1 cellular context compared by ENCODE assay signal in genomic region chr16:81767987-81768592, GRCh38.
TF ChIP-seq lines count a peak whose summit lies in the region.

No MANE protein-coding gene starts in this region.

TF ChIP-seq in HepG2, 621 proteins besides CTCF, POLR2A, EP300 and RAD21 (continued from another document and continues in another):
- TF ChIP-seq RFX5 (IDR thresholded peaks at IDR 0.05; ENCODE audit: low read depth, low read length) (no peak), NFRKB (IDR thresholded peaks at IDR 0.05) (no peak), NFE2L1 (CRISPR knock-in tag; IDR thresholded peaks at IDR 0.05; ENCODE audit: borderline replicate concordance) (no peak), HOXA3 (CRISPR knock-in tag; IDR thresholded peaks at IDR 0.05) (peak; percentile 35; the same call in 1 of the 2 replicates), KMT2B (CRISPR knock-in tag; IDR thresholded peaks at IDR 0.05) (no peak), CBFB (CRISPR knock-in tag; IDR thresholded peaks at IDR 0.05) (no peak), GATAD1 (CRISPR knock-in tag; IDR thresholded peaks at IDR 0.05) (peak; percentile 61), EEA1 (CRISPR knock-in tag; IDR thresholded peaks at IDR 0.05; ENCODE audit: borderline replicate concordance) (no peak), PTBP1 (IDR thresholded peaks at IDR 0.05; ENCODE audit: low read depth, low read length, poor library complexity, severe bottlenecking) (no peak), ZNF12 (CRISPR knock-in tag; IDR thresholded peaks at IDR 0.05) (peak; percentile 63), HNF1A (IDR thresholded peaks at IDR 0.05; ENCODE audit: low read depth) (peak; percentile 98), HNF1A (CRISPR knock-in tag; IDR thresholded peaks at IDR 0.05; ENCODE audit: borderline replicate concordance) (peak; percentile 99), ZNF777 (CRISPR knock-in tag; IDR thresholded peaks at IDR 0.05) (0 out of 2 replicates have a peak, but pooled peaks have one; percentile 22), ZNF713 (CRISPR knock-in tag; IDR thresholded peaks at IDR 0.05) (no peak), ATF4 (CRISPR knock-in tag; IDR thresholded peaks at IDR 0.05) (peak in 1 of 2 experiments; percentile 48; a peak in 2 of 4 replicates), DPF2 (CRISPR knock-in tag; IDR thresholded peaks at IDR 0.05; ENCODE audit: borderline replicate concordance, low read depth) (no peak; the same call in 1 of the 2 replicates), ZNF615 (CRISPR knock-in tag; IDR thresholded peaks at IDR 0.05; ENCODE audit: borderline replicate concordance) (no peak), HNF4A (CRISPR knock-in tag; IDR thresholded peaks at IDR 0.05) (peak; percentile 54), ZNF136 (CRISPR knock-in tag; IDR thresholded peaks at IDR 0.05; ENCODE audit: low read depth) (no peak), SP140L (CRISPR knock-in tag; IDR thresholded peaks at IDR 0.05; ENCODE audit: borderline replicate concordance) (no peak), YEATS4 (CRISPR knock-in tag; IDR thresholded peaks at IDR 0.05; ENCODE audit: borderline replicate concordance) (no peak), SRY (CRISPR knock-in tag; IDR thresholded peaks at IDR 0.05) (no peak), ZNF766 (CRISPR knock-in tag; IDR thresholded peaks at IDR 0.05; ENCODE audit: borderline replicate concordance) (no peak), ZNF883 (CRISPR knock-in tag; IDR thresholded peaks at IDR 0.05; ENCODE audit: not compliant biosample characterization) (no peak), ZNF740 (CRISPR knock-in tag; IDR thresholded peaks at IDR 0.05) (no peak), PAWR (CRISPR knock-in tag; IDR thresholded peaks at IDR 0.05; ENCODE audit: borderline replicate concordance) (no peak), ZNF431 (CRISPR knock-in tag; IDR thresholded peaks at IDR 0.05; ENCODE audit: borderline replicate concordance, low read depth) (no peak), KDM3A (CRISPR knock-in tag; IDR thresholded peaks at IDR 0.05; ENCODE audit: low read depth) (peak; percentile 10; the same call in 1 of the 2 replicates), ZNF792 (CRISPR knock-in tag; IDR thresholded peaks at IDR 0.05) (peak; percentile 63; the same call in 1 of the 2 replicates), NFE2L2 (IDR thresholded peaks at IDR 0.05; ENCODE audit: low read length) (peak; percentile 25; the same call in 1 of the 2 replicates), TMF1 (CRISPR knock-in tag; IDR thresholded peaks at IDR 0.05; ENCODE audit: low read depth) (no peak), ZNF274 (CRISPR knock-in tag; IDR thresholded peaks at IDR 0.05) (no peak; the same call in 1 of the 2 replicates), ZNF747 (CRISPR knock-in tag; IDR thresholded peaks at IDR 0.05; ENCODE audit: borderline replicate concordance) (0 out of 2 replicates have a peak, but pooled peaks have one; percentile 50), NR1H2 (CRISPR knock-in tag; IDR thresholded peaks at IDR 0.05; ENCODE audit: borderline replicate concordance, low read depth) (no peak), KAT8 (CRISPR knock-in tag; IDR thresholded peaks at IDR 0.05) (peak; percentile 84), ARNT (IDR thresholded peaks at IDR 0.05) (no peak), MAFK (conservative IDR thresholded peaks at IDR 0.05 in 1 of 2, IDR thresholded peaks at IDR 0.05 in 1 of 2; ENCODE audit: low read length in 2 of 2) (peak in 1 of 2 experiments; percentile 37; a peak in 1 of 4 replicates), ZNF616 (CRISPR knock-in tag; IDR thresholded peaks at IDR 0.05; ENCODE audit: low read depth) (no peak), GABPB1 (CRISPR knock-in tag; IDR thresholded peaks at IDR 0.05) (0 out of 2 replicates have a peak, but pooled peaks have one; percentile 27), ZNF660 (CRISPR knock-in tag; IDR thresholded peaks at IDR 0.05; ENCODE audit: borderline replicate concordance, low read depth) (no peak), MXI1 (IDR thresholded peaks at IDR 0.05; ENCODE audit: borderline replicate concordance, low read depth, low read length) (peak; percentile 35; the same call in 1 of the 3 replicates), ATRX (CRISPR knock-in tag; IDR thresholded peaks at IDR 0.05; ENCODE audit: borderline replicate concordance) (no peak), PHF21A (CRISPR knock-in tag; IDR thresholded peaks at IDR 0.05) (peak; percentile 68; the same call in 1 of the 2 replicates), U2AF2 (IDR thresholded peaks at IDR 0.05; ENCODE audit: low read depth, low read length) (no peak), POLR2AphosphoS5 (IDR thresholded peaks at IDR 0.05; ENCODE audit: low read depth, low read length) (no peak), ZNF567 (CRISPR knock-in tag; IDR thresholded peaks at IDR 0.05; ENCODE audit: borderline replicate concordance) (no peak), ARHGAP35 (CRISPR knock-in tag; IDR thresholded peaks at IDR 0.05; ENCODE audit: borderline replicate concordance) (no peak), CREB1 (IDR thresholded peaks at IDR 0.05) (no peak), CREB1 (CRISPR knock-in tag; IDR thresholded peaks at IDR 0.05) (no peak), ELF4 (CRISPR knock-in tag; IDR thresholded peaks at IDR 0.05; ENCODE audit: borderline replicate concordance) (no peak)
- TF ChIP-seq, protein P1, sequence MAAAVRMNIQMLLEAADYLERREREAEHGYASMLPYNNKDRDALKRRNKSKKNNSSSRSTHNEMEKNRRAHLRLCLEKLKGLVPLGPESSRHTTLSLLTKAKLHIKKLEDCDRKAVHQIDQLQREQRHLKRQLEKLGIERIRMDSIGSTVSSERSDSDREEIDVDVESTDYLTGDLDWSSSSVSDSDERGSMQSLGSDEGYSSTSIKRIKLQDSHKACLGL (CRISPR knock-in tag; IDR thresholded peaks at IDR 0.05) = no peak
- TF ChIP-seq, protein P2, sequence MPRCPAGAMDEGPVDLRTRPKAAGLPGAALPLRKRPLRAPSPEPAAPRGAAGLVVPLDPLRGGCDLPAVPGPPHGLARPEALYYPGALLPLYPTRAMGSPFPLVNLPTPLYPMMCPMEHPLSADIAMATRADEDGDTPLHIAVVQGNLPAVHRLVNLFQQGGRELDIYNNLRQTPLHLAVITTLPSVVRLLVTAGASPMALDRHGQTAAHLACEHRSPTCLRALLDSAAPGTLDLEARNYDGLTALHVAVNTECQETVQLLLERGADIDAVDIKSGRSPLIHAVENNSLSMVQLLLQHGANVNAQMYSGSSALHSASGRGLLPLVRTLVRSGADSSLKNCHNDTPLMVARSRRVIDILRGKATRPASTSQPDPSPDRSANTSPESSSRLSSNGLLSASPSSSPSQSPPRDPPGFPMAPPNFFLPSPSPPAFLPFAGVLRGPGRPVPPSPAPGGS (CRISPR knock-in tag; IDR thresholded peaks at IDR 0.05) = 0 out of 2 replicates have a peak, but pooled peaks have one; percentile 39
- TF ChIP-seq, protein P3, sequence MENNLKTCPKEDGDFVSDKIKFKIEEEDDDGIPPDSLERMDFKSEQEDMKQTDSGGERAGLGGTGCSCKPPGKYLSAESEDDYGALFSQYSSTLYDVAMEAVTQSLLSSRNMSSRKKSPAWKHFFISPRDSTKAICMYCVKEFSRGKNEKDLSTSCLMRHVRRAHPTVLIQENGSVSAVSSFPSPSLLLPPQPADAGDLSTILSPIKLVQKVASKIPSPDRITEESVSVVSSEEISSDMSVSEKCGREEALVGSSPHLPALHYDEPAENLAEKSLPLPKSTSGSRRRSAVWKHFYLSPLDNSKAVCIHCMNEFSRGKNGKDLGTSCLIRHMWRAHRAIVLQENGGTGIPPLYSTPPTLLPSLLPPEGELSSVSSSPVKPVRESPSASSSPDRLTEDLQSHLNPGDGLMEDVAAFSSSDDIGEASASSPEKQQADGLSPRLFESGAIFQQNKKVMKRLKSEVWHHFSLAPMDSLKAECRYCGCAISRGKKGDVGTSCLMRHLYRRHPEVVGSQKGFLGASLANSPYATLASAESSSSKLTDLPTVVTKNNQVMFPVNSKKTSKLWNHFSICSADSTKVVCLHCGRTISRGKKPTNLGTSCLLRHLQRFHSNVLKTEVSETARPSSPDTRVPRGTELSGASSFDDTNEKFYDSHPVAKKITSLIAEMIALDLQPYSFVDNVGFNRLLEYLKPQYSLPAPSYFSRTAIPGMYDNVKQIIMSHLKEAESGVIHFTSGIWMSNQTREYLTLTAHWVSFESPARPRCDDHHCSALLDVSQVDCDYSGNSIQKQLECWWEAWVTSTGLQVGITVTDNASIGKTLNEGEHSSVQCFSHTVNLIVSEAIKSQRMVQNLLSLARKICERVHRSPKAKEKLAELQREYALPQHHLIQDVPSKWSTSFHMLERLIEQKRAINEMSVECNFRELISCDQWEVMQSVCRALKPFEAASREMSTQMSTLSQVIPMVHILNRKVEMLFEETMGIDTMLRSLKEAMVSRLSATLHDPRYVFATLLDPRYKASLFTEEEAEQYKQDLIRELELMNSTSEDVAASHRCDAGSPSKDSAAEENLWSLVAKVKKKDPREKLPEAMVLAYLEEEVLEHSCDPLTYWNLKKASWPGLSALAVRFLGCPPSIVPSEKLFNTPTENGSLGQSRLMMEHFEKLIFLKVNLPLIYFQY (CRISPR knock-in tag; IDR thresholded peaks at IDR 0.05; ENCODE audit: borderline replicate concordance) = no peak
- TF ChIP-seq, protein P4, sequence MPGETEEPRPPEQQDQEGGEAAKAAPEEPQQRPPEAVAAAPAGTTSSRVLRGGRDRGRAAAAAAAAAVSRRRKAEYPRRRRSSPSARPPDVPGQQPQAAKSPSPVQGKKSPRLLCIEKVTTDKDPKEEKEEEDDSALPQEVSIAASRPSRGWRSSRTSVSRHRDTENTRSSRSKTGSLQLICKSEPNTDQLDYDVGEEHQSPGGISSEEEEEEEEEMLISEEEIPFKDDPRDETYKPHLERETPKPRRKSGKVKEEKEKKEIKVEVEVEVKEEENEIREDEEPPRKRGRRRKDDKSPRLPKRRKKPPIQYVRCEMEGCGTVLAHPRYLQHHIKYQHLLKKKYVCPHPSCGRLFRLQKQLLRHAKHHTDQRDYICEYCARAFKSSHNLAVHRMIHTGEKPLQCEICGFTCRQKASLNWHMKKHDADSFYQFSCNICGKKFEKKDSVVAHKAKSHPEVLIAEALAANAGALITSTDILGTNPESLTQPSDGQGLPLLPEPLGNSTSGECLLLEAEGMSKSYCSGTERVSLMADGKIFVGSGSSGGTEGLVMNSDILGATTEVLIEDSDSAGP (CRISPR knock-in tag; IDR thresholded peaks at IDR 0.05; ENCODE audit: borderline replicate concordance) = no peak
- TF ChIP-seq, protein P5, sequence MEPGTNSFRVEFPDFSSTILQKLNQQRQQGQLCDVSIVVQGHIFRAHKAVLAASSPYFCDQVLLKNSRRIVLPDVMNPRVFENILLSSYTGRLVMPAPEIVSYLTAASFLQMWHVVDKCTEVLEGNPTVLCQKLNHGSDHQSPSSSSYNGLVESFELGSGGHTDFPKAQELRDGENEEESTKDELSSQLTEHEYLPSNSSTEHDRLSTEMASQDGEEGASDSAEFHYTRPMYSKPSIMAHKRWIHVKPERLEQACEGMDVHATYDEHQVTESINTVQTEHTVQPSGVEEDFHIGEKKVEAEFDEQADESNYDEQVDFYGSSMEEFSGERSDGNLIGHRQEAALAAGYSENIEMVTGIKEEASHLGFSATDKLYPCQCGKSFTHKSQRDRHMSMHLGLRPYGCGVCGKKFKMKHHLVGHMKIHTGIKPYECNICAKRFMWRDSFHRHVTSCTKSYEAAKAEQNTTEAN (CRISPR knock-in tag; conservative IDR thresholded peaks at IDR 0.05) = peak; percentile 65; the same call in 1 of the 2 replicates
- TF ChIP-seq, protein P6, sequence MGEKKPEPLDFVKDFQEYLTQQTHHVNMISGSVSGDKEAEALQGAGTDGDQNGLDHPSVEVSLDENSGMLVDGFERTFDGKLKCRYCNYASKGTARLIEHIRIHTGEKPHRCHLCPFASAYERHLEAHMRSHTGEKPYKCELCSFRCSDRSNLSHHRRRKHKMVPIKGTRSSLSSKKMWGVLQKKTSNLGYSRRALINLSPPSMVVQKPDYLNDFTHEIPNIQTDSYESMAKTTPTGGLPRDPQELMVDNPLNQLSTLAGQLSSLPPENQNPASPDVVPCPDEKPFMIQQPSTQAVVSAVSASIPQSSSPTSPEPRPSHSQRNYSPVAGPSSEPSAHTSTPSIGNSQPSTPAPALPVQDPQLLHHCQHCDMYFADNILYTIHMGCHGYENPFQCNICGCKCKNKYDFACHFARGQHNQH (CRISPR knock-in tag; IDR thresholded peaks at IDR 0.05) = peak; percentile 87
